26 cellular contexts compared by ENCODE assay signal in genomic region chr1:204432708-204433107, GRCh38.
"Had no signal": no experiment of that assay in that cellular context is flagged by ENCODE, and none has a peak within 500 bp of the region (broad histone marks: within the 10 kb centered on the region; RNA-seq: fewer than 3 reads in every experiment).

No MANE protein-coding gene starts in this region.

- DNase-seq: activated CD4-positive, alpha-beta T cell treated with anti-CD3 and anti-CD28 coated beads for 4 hours; activated CD4-positive, alpha-beta T cell treated with anti-CD3 and anti-CD28 coated beads, Interleukin-2, amount 50 U/mL, for 4 hours; activated CD8-positive, alpha-beta memory T cell treated with anti-CD3 and anti-CD28 coated beads, Interleukin-2, amount 50 U/mL, for 4 hours; activated gamma-delta T cell; activated T-cell treated with anti-CD3 and anti-CD28 coated beads, Interleukin-2, amount 50 U/mL, for 1 hour; brain microvascular endothelial cell; cortex of kidney; foreskin fibroblast; heart right ventricle; left lung; lower lobe of right lung; mesenchymal stem cell; posterior cingulate gyrus; right lobe of liver; stimulated activated CD4-positive, alpha-beta T cell treated with anti-CD3 and anti-CD28 coated beads, Interleukin-12 subunit alpha, Interleukin-12 subunit beta, amount 100 ng/mL, for 4 hours; stimulated activated CD4-positive, alpha-beta T cell treated with anti-CD3 and anti-CD28 coated beads, Interleukin-4, amount 100 ng/mL, for 24 hours; T-helper 1 cell; T-helper 9 cell; testis had no signal

- H3K27ac ChIP-seq: brain microvascular endothelial cell, left lung, lower lobe of right lung, right lobe of liver, VCaP had no signal

- H3K27me3 ChIP-seq: brain microvascular endothelial cell, heart right ventricle, left lung, right lobe of liver, testis had no signal

- H3K4me3 Mint-ChIP-seq: activated naive CD8-positive, alpha-beta T cell; activated T-helper 1 cell treated with anti-CD3 and anti-CD28 coated beads, Interleukin-12 subunit alpha, Interleukin-12 subunit beta, Interleukin-2, Interleukin-4 antibody, amounts not matched to agents 30 ng/mL and 10 ng/mL and 1 ng/mL, durations not matched to agents 14 hours and 24 hours and 36 hours; natural killer cell treated with Interleukin-12 subunit alpha and Interleukin-12 subunit beta and Interleukin-15 and Interleukin-18, amount 100 ng/mL, for 72 hours; stimulated activated effector memory CD8-positive, alpha-beta T cell treated with anti-CD3 and anti-CD28 coated beads, Interleukin-12 subunit alpha, Interleukin-12 subunit beta, amount 100 ng/mL, for 72 hours had no signal

- ATAC-seq: esophagus mucosa; left lung; lower lobe of right lung; natural killer cell treated with Interleukin-12 subunit alpha and Interleukin-12 subunit beta and Interleukin-15 and Interleukin-18, amount 100 ng/mL, for 72 hours; stimulated activated effector memory CD8-positive, alpha-beta T cell treated with anti-CD3 and anti-CD28 coated beads, Interleukin-12 subunit alpha, Interleukin-12 subunit beta, amount 100 ng/mL, for 72 hours had no signal

- H3K9me3 Mint-ChIP-seq: activated T-helper 1 cell treated with anti-CD3 and anti-CD28 coated beads, Interleukin-12 subunit alpha, Interleukin-12 subunit beta, Interleukin-2, Interleukin-4 antibody, amounts not matched to agents 30 ng/mL and 10 ng/mL and 1 ng/mL, durations not matched to agents 14 hours and 24 hours and 36 hours; natural killer cell treated with Interleukin-12 subunit alpha and Interleukin-12 subunit beta and Interleukin-15 and Interleukin-18, amount 100 ng/mL, for 72 hours; stimulated activated effector memory CD8-positive, alpha-beta T cell treated with anti-CD3 and anti-CD28 coated beads, Interleukin-12 subunit alpha, Interleukin-12 subunit beta, amount 100 ng/mL, for 72 hours had no signal

- H3K27ac Mint-ChIP-seq: activated naive CD8-positive, alpha-beta T cell; activated T-helper 1 cell treated with anti-CD3 and anti-CD28 coated beads, Interleukin-12 subunit alpha, Interleukin-12 subunit beta, Interleukin-2, Interleukin-4 antibody, amounts not matched to agents 30 ng/mL and 10 ng/mL and 1 ng/mL, durations not matched to agents 14 hours and 24 hours and 36 hours; stimulated activated effector memory CD8-positive, alpha-beta T cell treated with anti-CD3 and anti-CD28 coated beads, Interleukin-12 subunit alpha, Interleukin-12 subunit beta, amount 100 ng/mL, for 72 hours had no signal

- H3K9me3 ChIP-seq: heart right ventricle, left lung, lower lobe of right lung, right lobe of liver, testis had no signal

- H3K36me3 ChIP-seq: brain microvascular endothelial cell had no signal

- H3K4me3 ChIP-seq: heart right ventricle, left lung, lower lobe of right lung, right lobe of liver, skin epidermis, testis had no signal

- H3K27me3 Mint-ChIP-seq: activated naive CD8-positive, alpha-beta T cell; natural killer cell treated with Interleukin-12 subunit alpha and Interleukin-12 subunit beta and Interleukin-15 and Interleukin-18, amount 100 ng/mL, for 72 hours had no signal
